ENCODE assay signal across 9 cellular contexts in the genomic region with DNA sequence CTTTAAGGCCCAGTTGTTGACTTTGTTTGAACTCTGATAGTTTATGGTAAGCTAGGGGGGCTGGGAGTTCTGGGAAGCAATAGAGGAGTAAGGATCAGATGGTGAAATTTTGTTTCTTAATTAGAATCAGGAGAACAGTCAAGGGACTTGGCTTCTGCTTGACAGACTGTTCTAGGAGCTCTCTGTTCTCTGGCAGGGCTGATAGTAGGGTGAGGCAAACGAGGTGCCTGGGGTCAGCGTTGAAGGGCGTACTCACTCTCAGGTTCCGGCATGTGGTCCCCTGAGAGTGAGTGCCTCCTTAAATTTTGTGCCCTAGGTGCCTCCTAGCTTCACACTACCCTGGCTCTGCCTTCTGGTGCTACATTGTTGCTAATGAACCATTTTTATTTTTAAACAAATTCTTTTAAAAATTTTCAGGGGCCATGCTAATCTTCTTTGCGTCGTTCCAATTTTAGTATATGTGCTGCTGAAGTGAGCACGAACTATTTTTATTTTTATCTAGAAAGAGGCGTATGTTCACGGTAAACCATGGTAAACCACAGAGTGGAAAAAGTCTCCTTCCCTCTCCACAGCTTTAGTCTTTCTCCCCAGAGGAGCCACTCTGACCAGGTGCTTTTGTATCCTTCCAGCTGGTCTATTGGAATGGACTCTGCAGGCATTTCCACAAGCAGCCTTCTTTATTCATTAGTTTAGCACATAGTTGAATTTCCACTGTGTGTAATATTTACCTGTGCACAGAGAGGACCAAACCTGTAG. TPM values are rescaled to one million over a fixed set of nuclear protein-coding genes. Genes with fewer than 3 reads are reported as not detected.
DNase-seq lines count a peak whose midpoint lies in the region; ATAC-seq and FAIRE-seq lines count a peak whose summit lies in the region.
"Had no signal": no experiment of that assay in that cellular context is flagged by ENCODE, and none has a peak within 500 bp of the region (broad histone marks: within the 10 kb centered on the region; RNA-seq: fewer than 3 reads in every experiment).

No MANE protein-coding gene starts in this region.

- H3K36me3 Mint-ChIP-seq in activated naive CD4-positive, alpha-beta T cell treated with anti-CD3 and anti-CD28 coated beads, Interleukin-2, amount 50 U/mL, for 72 hours = peaks cover 38 to 47% of the 10 kb centered on the region in 2 donors
- peaks cover 15 to 19% of the 10 kb centered on the region in 2 donors for H3K36me3 Mint-ChIP-seq in naive B cell

- ATAC-seq in GM21786 (IDR thresholded peaks at IDR 0.05; ENCODE audit: unreplicated experiment) (peak; percentile 50), naive B cell (ENCODE audit: low read depth in 2 of 2) (no peak), GM18502 (IDR thresholded peaks at IDR 0.05; ENCODE audit: poor library complexity, unreplicated experiment) (no peak)
- ATAC-seq in activated naive CD4-positive, alpha-beta T cell treated with anti-CD3 and anti-CD28 coated beads, Interleukin-2, amount 50 U/mL, for 72 hours = peak in 1 of 2 donors; percentile 37

- peaks cover 62 to 89% (median 79%) of the 10 kb centered on the region in 3 donors for H3K4me1 Mint-ChIP-seq in naive B cell

- H3K4me3 Mint-ChIP-seq in naive B cell = peak overlapping the region; percentile 67 to 95 (median 84)

- peak overlapping the region; percentile 79 to 86 for H3K27ac Mint-ChIP-seq in activated naive CD4-positive, alpha-beta T cell treated with anti-CD3 and anti-CD28 coated beads, Interleukin-2, amount 50 U/mL, for 72 hours
- peak overlapping the region; percentile 85 to 98 (median 92) for H3K27ac Mint-ChIP-seq in naive B cell

- no peaks in the 10 kb centered on the region for H3K27me3 Mint-ChIP-seq in naive B cell

- no peak for FAIRE-seq in urothelium cell line (lab: Jason Lieb, UNC)

- H3K9me3 Mint-ChIP-seq in activated naive CD4-positive, alpha-beta T cell treated with anti-CD3 and anti-CD28 coated beads, Interleukin-2, amount 50 U/mL, for 72 hours = no peaks in the 10 kb centered on the region
- peaks cover 0 to 1% (median 0%) of the 10 kb centered on the region in 7 donors for H3K9me3 Mint-ChIP-seq in naive B cell

- no peak for DNase-seq in activated naive CD4-positive, alpha-beta T cell treated with anti-CD3 and anti-CD28 coated beads, Interleukin-2, amount 50 U/mL, for 72 hours (ENCODE audit: low spot score in 2 of 2)
- DNase-seq in naive B cell = no peak
- no peak for DNase-seq in NCI-H345 (lab: John Stamatoyannopoulos, UW)
- no peak for DNase-seq in urothelium cell line (ENCODE audit: low spot score)
- no peak for DNase-seq in NCI-H526 (lab: John Stamatoyannopoulos, UW)
- DNase-seq: MG63 had no signal

- H3K4me3 ChIP-seq in GM08714 (ENCODE audit: low read length) = peak overlapping the region; percentile 57; the same call in 1 of the 2 replicates
- H3K4me3 ChIP-seq: MG63 had no signal

RNA-seq across cellular contexts. Expression of a gene that starts 19.7 kb away (rescaled TPM):
- total RNA-seq in activated naive CD4-positive, alpha-beta T cell treated with anti-CD3 and anti-CD28 coated beads, Interleukin-2, amount 50 U/mL, for 72 hours = 10 to 100 TPM; 69.0 to 97.7 TPM
- polyA plus RNA-seq in naive B cell (ENCODE audit: low read depth in 6 of 6) = 10 to 100 TPM in 5 of 6 donors, 1 to 10 TPM in 1; 6.5 to 16.4 (median 13.5) TPM

RNA-seq across cellular contexts. Expression of a gene that starts 26.7 kb away (rescaled TPM):
- total RNA-seq in activated naive CD4-positive, alpha-beta T cell treated with anti-CD3 and anti-CD28 coated beads, Interleukin-2, amount 50 U/mL, for 72 hours = 10 to 100 TPM; 21.4 to 29.6 TPM
- 10 to 100 TPM; 14.0 to 26.1 (median 17.7) TPM for polyA plus RNA-seq in naive B cell (ENCODE audit: low read depth in 6 of 6)

RNA-seq across cellular contexts. Expression of a gene that starts 26.8 kb away (rescaled TPM):
- total RNA-seq in activated naive CD4-positive, alpha-beta T cell treated with anti-CD3 and anti-CD28 coated beads, Interleukin-2, amount 50 U/mL, for 72 hours = 10 to 100 TPM; 33.7 to 80.2 TPM
- polyA plus RNA-seq in naive B cell (ENCODE audit: low read depth in 6 of 6) = 10 to 100 TPM; 14.8 to 34.8 (median 23.1) TPM

RNA-seq across cellular contexts. Expression of a gene that starts 38.8 kb away (rescaled TPM):
- total RNA-seq in activated naive CD4-positive, alpha-beta T cell treated with anti-CD3 and anti-CD28 coated beads, Interleukin-2, amount 50 U/mL, for 72 hours = 1 to 10 TPM; 9.7 to 9.8 TPM
- 1 to 10 TPM in 5 of 6 donors, not detected in 1; 4.3 to 9.8 (median 5.8) TPM for polyA plus RNA-seq in naive B cell (ENCODE audit: low read depth in 6 of 6)

RNA-seq across cellular contexts. Expression of a gene that starts 48.1 kb away (rescaled TPM):
- total RNA-seq in activated naive CD4-positive, alpha-beta T cell treated with anti-CD3 and anti-CD28 coated beads, Interleukin-2, amount 50 U/mL, for 72 hours = under 1 TPM; 0.43 to 0.48 TPM
- polyA plus RNA-seq in naive B cell (ENCODE audit: low read depth in 6 of 6) = 1 to 10 TPM in 2 of 6 donors, under 1 TPM in 3, not detected in 1; 0.32 to 2.8 (median 0.87) TPM
